ENCODE assay signal across 9 cellular contexts in genomic region chr19:35742121-35742724, GRCh38. TPM values are rescaled to one million over a fixed set of nuclear protein-coding genes. Genes with fewer than 3 reads are reported as not detected.
DNase-seq lines count a peak whose midpoint lies in the region; ATAC-seq, FAIRE-seq and TF ChIP-seq lines count a peak whose summit lies in the region.
"Had no signal": no experiment of that assay in that cellular context is flagged by ENCODE, and none has a peak within 500 bp of the region (broad histone marks: within the 10 kb centered on the region; RNA-seq: fewer than 3 reads in every experiment).

Gene IGFLR1, minus strand, starts transcription at chr19:35742452. Its CDS starts 1,272 bp downstream, at chr19:35741180.

- CTCF ChIA-PET in activated CD4-positive, alpha-beta memory T cell treated with anti-CD3 and anti-CD28 coated beads, Interleukin-2, amount 10 ng/mL, durations not matched to agents 7 days and 5 days (lab: Charles Lee), result interaction anchor here (0.6 to 1.5 kb wide), 2 partner anchors 47 to 189 kb away, joined by 3 to 5 read pairs; no protein-coding TSS in a partner anchor

- FAIRE-seq in HTR-8/SVneo (lab: Jason Lieb, UNC), result no peak
- FAIRE-seq: colon had no signal

- peaks cover 54% of the 10 kb centered on the region for H3K4me1 Mint-ChIP-seq in activated CD4-positive, alpha-beta memory T cell treated with anti-CD3 and anti-CD28 coated beads, Interleukin-2, amount 10 ng/mL, durations not matched to agents 7 days and 5 days

- no peaks in the 10 kb centered on the region for H3K27me3 Mint-ChIP-seq in activated CD4-positive, alpha-beta memory T cell treated with anti-CD3 and anti-CD28 coated beads, Interleukin-2, amount 10 ng/mL, durations not matched to agents 7 days and 5 days

- ATAC-seq in HG03095 (IDR thresholded peaks at IDR 0.05; ENCODE audit: unreplicated experiment), result no peak

- TF ChIP-seq CTCF in 22Rv1 (IDR thresholded peaks at IDR 0.05), result no peak

- peak; percentile 60 for DNase-seq in Jurkat, Clone E6-1 (ENCODE audit: low read depth, low spot score)
- DNase-seq in activated CD4-positive, alpha-beta memory T cell treated with anti-CD3 and anti-CD28 coated beads, Interleukin-2, amount 10 ng/mL, durations not matched to agents 7 days and 5 days, result peak; percentile 76
- DNase-seq in globus pallidus (ENCODE audit: low spot score) (peak; percentile 55), HTR-8/SVneo (ENCODE audit: insufficient read length, low spot score) (no peak), NCI-H2171 treated with DMSO at 0.1 percent for 48 hours (lab: John Stamatoyannopoulos, UW) (no peak)
- peak; percentile 65 to 71 for DNase-seq in stimulated activated CD4-positive, alpha-beta T cell treated with anti-CD3 and anti-CD28 coated beads, Interleukin-15, amount 100 ng/mL, for 48 hours (ENCODE audit: low read depth in 2 of 2)

- H3K9me3 Mint-ChIP-seq in activated CD4-positive, alpha-beta memory T cell treated with anti-CD3 and anti-CD28 coated beads, Interleukin-2, amount 10 ng/mL, durations not matched to agents 7 days and 5 days, result no peaks in the 10 kb centered on the region

- H3K36me3 Mint-ChIP-seq in activated CD4-positive, alpha-beta memory T cell treated with anti-CD3 and anti-CD28 coated beads, Interleukin-2, amount 10 ng/mL, durations not matched to agents 7 days and 5 days (ENCODE audit: low read depth), result peaks cover 35% of the 10 kb centered on the region

- H3K4me3 Mint-ChIP-seq in activated CD4-positive, alpha-beta memory T cell treated with anti-CD3 and anti-CD28 coated beads, Interleukin-2, amount 10 ng/mL, durations not matched to agents 7 days and 5 days, result peak within 1 kb of the TSS; percentile 81

- H3K27ac Mint-ChIP-seq in activated CD4-positive, alpha-beta memory T cell treated with anti-CD3 and anti-CD28 coated beads, Interleukin-2, amount 10 ng/mL, durations not matched to agents 7 days and 5 days, result peak within 1 kb of the TSS; percentile 88

- peak within 1 kb of the TSS; percentile 69 for H3K4me3 ChIP-seq in Jurkat, Clone E6-1 (ENCODE audit: low read length)

- POLR2A ChIA-PET in activated CD4-positive, alpha-beta memory T cell treated with anti-CD3 and anti-CD28 coated beads, Interleukin-2, amount 10 ng/mL, durations not matched to agents 7 days and 5 days (lab: Charles Lee), result interaction anchor here (0.7 to 5.3 kb wide), 10 partner anchors 11 to 138 kb away, joined by 3 to 45 read pairs (median 4); partner anchors contain the start of genes HSPB6, KMT2B and PROSER3

- H3K27ac ChIP-seq in 22Rv1, result peak within 1 kb of the TSS; percentile 90

RNA-seq across cellular contexts. Expression of gene IGFLR1, which starts in this region (rescaled TPM):
- polyA plus RNA-seq in Jurkat, Clone E6-1 (2012; ENCODE audit: insufficient read depth, insufficient read length), result 9.3 TPM
- 10 to 100 TPM; 78.9 to 90.5 TPM for total RNA-seq in activated CD4-positive, alpha-beta memory T cell treated with anti-CD3 and anti-CD28 coated beads, Interleukin-2, amount 10 ng/mL, durations not matched to agents 7 days and 5 days

Comparison
In these comparisons a context has a peak if more than half of its experiments do, and no peak if none do; other contexts are left out.
1. DNase-seq: peak in Jurkat, Clone E6-1 (single experiment), activated CD4-positive, alpha-beta memory T cell treated with anti-CD3 and anti-CD28 coated beads, Interleukin-2, amount 10 ng/mL, durations not matched to agents 7 days and 5 days (single experiment), globus pallidus (single experiment) and stimulated activated CD4-positive, alpha-beta T cell treated with anti-CD3 and anti-CD28 coated beads, Interleukin-15, amount 100 ng/mL, for 48 hours (2 of 2); none in HTR-8/SVneo (single experiment) and NCI-H2171 treated with DMSO at 0.1 percent for 48 hours (single experiment).